In genomic region chr20:19758888-19759331, GRCh38 we compare ENCODE assay signal across 8 cellular contexts. TPM values are rescaled to one million over a fixed set of nuclear protein-coding genes. Genes with fewer than 3 reads are reported as not detected.
A peak's percentile ranks its signal among the peaks of the same experiment; 100 is the strongest.
DNase-seq lines count a peak whose midpoint lies in the region; ATAC-seq and TF ChIP-seq lines count a peak whose summit lies in the region.

No MANE protein-coding gene starts in this region.

- ATAC-seq in HG02763 (IDR thresholded peaks at IDR 0.05; ENCODE audit: unreplicated experiment), result no peak
- no peak for ATAC-seq in HG03097 (IDR thresholded peaks at IDR 0.05; ENCODE audit: low FRiP score, unreplicated experiment)
- no peak for ATAC-seq in GM18873 (IDR thresholded peaks at IDR 0.05; ENCODE audit: low FRiP score, unreplicated experiment)

- H3K27ac ChIP-seq in iPS-20b (ENCODE audit: low read length), result no peak overlapping the region

- no peaks in the 10 kb centered on the region for H3K27me3 Mint-ChIP-seq in brain

- peaks cover 6% of the 10 kb centered on the region for H3K36me3 Mint-ChIP-seq in brain

- H3K4me3 Mint-ChIP-seq in brain, result peak overlapping the region; percentile 90 to 94 (median 91)

- peak overlapping the region; percentile 87 for H3K4me2 ChIP-seq in skeletal muscle satellite cell (ENCODE audit: low read length)

- peak overlapping the region; percentile 88 to 99 (median 94) for H3K27ac Mint-ChIP-seq in brain

- peak overlapping the region; percentile 94 for H3K4me3 ChIP-seq in iPS-20b (ENCODE audit: low read length)
- peak overlapping the region; percentile 79 for H3K4me3 ChIP-seq in skeletal muscle satellite cell (ENCODE audit: low read length)

- H3K27me3 ChIP-seq in iPS-20b (ENCODE audit: insufficient read depth, low read length) (peaks cover 43% of the 10 kb centered on the region), skeletal muscle satellite cell (ENCODE audit: control insufficient read depth, insufficient read depth, low read length) (no peaks in the 10 kb centered on the region)

- H3K36me3 ChIP-seq in iPS-20b (ENCODE audit: insufficient read depth, low read depth, low read length) (no peaks in the 10 kb centered on the region), skeletal muscle satellite cell (ENCODE audit: insufficient read depth, low read length) (no peaks in the 10 kb centered on the region)

- H3K4me1 Mint-ChIP-seq in brain, result peaks cover 56% of the 10 kb centered on the region

- H3K9me3 Mint-ChIP-seq in brain, result no peaks in the 10 kb centered on the region

- H3K9ac ChIP-seq in iPS-20b (ENCODE audit: low read depth, low read length) (peak overlapping the region; percentile 78; the same call in 1 of the 2 replicates), skeletal muscle satellite cell (ENCODE audit: low read depth, low read length) (peak overlapping the region; percentile 83)

- in situ Hi-C loops in KBM-7 (cut with MboI; ENCODE audit: low pct_unique_long_range_greater_than_20kb, low sequenced_read_pairs), result no loop called here

- no peaks in the 10 kb centered on the region for H3K9me3 ChIP-seq in iPS-20b (ENCODE audit: insufficient read depth, low read depth, low read length)
- no peaks in the 10 kb centered on the region for H3K9me3 ChIP-seq in skeletal muscle satellite cell (replicated peaks; ENCODE audit: low read length)

- H3K4me1 ChIP-seq in iPS-20b (ENCODE audit: insufficient read depth, low read length), result no peaks in the 10 kb centered on the region; the same call in 1 of the 2 replicates
- H3K4me1 ChIP-seq in skeletal muscle satellite cell (ENCODE audit: control insufficient read depth, insufficient read depth, low read length), result peaks cover 24% of the 10 kb centered on the region

- peak; percentile 69 for DNase-seq in KBM-7
- DNase-seq in activated effector memory CD4-positive, alpha-beta T cell treated with anti-CD3 and anti-CD28 coated beads, Interleukin-2, amount 50 U/mL, for 16 hours, result no peak

- peak in 1 of 2 experiments; percentile 11 for TF ChIP-seq CTCF in brain (conservative IDR thresholded peaks at IDR 0.05)

RNA-seq across cellular contexts. Expression of gene RIN2, which starts 0.9 kb away (rescaled TPM):
- 13.4 TPM for polyA plus RNA-seq in brain (ENCODE audit: insufficient read depth, low read depth, low replicate concordance)
- total RNA-seq in skeletal muscle satellite cell (2012; rRNA removed), result 23.2 and 29.7 TPM in 2 replicates
